2 cellular contexts compared by ENCODE assay signal in the genomic region with DNA sequence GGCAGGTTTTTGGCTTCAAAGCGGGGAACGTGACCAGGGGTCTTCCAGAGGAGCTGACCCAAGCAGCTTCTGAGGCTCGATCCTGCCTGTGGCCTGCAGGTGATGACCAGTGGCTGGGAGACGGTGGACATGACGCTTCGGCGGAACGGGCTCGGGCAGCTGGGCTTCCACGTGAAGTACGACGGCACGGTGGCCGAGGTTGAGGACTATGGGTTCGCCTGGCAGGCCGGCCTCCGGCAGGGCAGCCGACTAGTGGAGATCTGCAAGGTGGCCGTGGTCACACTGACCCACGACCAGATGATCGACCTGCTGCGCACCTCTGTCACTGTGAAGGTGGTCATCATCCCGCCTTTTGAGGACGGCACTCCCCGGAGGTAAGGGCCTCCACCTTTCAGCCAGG.
TF ChIP-seq lines count a peak whose summit lies in the region.

No MANE protein-coding gene starts in this region.

TF ChIP-seq in IMR-90, 13 proteins besides CTCF, POLR2A, EP300 and RAD21:
- TF ChIP-seq FOS (IDR thresholded peaks at IDR 0.05; ENCODE audit: low read depth, low read length) = no peak
- TF ChIP-seq, protein P1, sequence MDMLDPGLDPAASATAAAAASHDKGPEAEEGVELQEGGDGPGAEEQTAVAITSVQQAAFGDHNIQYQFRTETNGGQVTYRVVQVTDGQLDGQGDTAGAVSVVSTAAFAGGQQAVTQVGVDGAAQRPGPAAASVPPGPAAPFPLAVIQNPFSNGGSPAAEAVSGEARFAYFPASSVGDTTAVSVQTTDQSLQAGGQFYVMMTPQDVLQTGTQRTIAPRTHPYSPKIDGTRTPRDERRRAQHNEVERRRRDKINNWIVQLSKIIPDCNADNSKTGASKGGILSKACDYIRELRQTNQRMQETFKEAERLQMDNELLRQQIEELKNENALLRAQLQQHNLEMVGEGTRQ (IDR thresholded peaks at IDR 0.05; ENCODE audit: low read depth, low read length) = no peak
- no peak for TF ChIP-seq MXI1 (IDR thresholded peaks at IDR 0.05; ENCODE audit: borderline replicate concordance, low read depth, low read length)
- no peak for TF ChIP-seq CEBPB (IDR thresholded peaks at IDR 0.05; ENCODE audit: low read depth, low read length)
- no peak for TF ChIP-seq RCOR1 (IDR thresholded peaks at IDR 0.05; ENCODE audit: insufficient replicate concordance, low read length)
- TF ChIP-seq, protein P2, sequence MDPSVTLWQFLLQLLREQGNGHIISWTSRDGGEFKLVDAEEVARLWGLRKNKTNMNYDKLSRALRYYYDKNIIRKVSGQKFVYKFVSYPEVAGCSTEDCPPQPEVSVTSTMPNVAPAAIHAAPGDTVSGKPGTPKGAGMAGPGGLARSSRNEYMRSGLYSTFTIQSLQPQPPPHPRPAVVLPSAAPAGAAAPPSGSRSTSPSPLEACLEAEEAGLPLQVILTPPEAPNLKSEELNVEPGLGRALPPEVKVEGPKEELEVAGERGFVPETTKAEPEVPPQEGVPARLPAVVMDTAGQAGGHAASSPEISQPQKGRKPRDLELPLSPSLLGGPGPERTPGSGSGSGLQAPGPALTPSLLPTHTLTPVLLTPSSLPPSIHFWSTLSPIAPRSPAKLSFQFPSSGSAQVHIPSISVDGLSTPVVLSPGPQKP (IDR thresholded peaks at IDR 0.05; ENCODE audit: borderline replicate concordance, low read depth, low read length) = no peak
- no peak for TF ChIP-seq CHD1 (IDR thresholded peaks at IDR 0.05; ENCODE audit: low read depth, low read length)
- TF ChIP-seq MAZ (IDR thresholded peaks at IDR 0.05; ENCODE audit: borderline replicate concordance, low read depth, low read length) = no peak
- no peak for TF ChIP-seq BHLHE40 (IDR thresholded peaks at IDR 0.05; ENCODE audit: low read depth, low read length)
- no peak for TF ChIP-seq SMC3 (IDR thresholded peaks at IDR 0.05; ENCODE audit: low read depth, low read length)
- no peak for TF ChIP-seq MAFK (IDR thresholded peaks at IDR 0.05; ENCODE audit: low read depth, low read length)
- TF ChIP-seq NFE2L2 (IDR thresholded peaks at IDR 0.05; ENCODE audit: low read depth, low read length) = no peak
- TF ChIP-seq RFX5 (IDR thresholded peaks at IDR 0.05; ENCODE audit: low read depth, low read length) = no peak
TF ChIP-seq in IMR-90: peak in this region for 0.

TF ChIP-seq in HepG2, 621 proteins besides CTCF, POLR2A, EP300 and RAD21:
- TF ChIP-seq ZNF839 (CRISPR knock-in tag; IDR thresholded peaks at IDR 0.05; ENCODE audit: borderline replicate concordance) = no peak
- TF ChIP-seq AGO2 (optimal IDR thresholded peaks at IDR 0.05; ENCODE audit: low read depth, low read length) = peak; percentile 25
- TF ChIP-seq, protein P3, sequence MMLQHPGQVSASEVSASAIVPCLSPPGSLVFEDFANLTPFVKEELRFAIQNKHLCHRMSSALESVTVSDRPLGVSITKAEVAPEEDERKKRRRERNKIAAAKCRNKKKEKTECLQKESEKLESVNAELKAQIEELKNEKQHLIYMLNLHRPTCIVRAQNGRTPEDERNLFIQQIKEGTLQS (CRISPR knock-in tag; IDR thresholded peaks at IDR 0.05) = no peak
- TF ChIP-seq, protein P4, sequence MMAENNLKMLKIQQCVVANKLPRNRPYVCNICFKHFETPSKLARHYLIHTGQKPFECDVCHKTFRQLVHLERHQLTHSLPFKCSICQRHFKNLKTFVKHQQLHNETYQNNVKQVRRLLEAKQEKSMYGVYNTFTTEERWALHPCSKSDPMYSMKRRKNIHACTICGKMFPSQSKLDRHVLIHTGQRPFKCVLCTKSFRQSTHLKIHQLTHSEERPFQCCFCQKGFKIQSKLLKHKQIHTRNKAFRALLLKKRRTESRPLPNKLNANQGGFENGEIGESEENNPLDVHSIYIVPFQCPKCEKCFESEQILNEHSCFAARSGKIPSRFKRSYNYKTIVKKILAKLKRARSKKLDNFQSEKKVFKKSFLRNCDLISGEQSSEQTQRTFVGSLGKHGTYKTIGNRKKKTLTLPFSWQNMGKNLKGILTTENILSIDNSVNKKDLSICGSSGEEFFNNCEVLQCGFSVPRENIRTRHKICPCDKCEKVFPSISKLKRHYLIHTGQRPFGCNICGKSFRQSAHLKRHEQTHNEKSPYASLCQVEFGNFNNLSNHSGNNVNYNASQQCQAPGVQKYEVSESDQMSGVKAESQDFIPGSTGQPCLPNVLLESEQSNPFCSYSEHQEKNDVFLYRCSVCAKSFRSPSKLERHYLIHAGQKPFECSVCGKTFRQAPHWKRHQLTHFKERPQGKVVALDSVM (CRISPR knock-in tag; IDR thresholded peaks at IDR 0.05) = no peak
- no peak for TF ChIP-seq SMYD3 (CRISPR knock-in tag; IDR thresholded peaks at IDR 0.05)
